Comparison of ENCODE assay signal across 1 cellular context in genomic region chr14:51066576-51066975, GRCh38.
A peak's percentile ranks its signal among the peaks of the same experiment; 100 is the strongest.
TF ChIP-seq lines count a peak whose summit lies in the region.

No MANE protein-coding gene starts in this region.

TF ChIP-seq in K562, 482 proteins besides CTCF, POLR2A, EP300 and RAD21 (continued from another document):
- peak; percentile 52; the same call in 1 of the 2 replicates for TF ChIP-seq SPI1 (IDR thresholded peaks at IDR 0.05; ENCODE audit: borderline replicate concordance, low read depth, low read length)
- TF ChIP-seq ERF (CRISPR knock-in tag; IDR thresholded peaks at IDR 0.05): no peak
- TF ChIP-seq GTF2A2 (tag; IDR thresholded peaks at IDR 0.05): no peak
- no peak for TF ChIP-seq CBFA2T3 (IDR thresholded peaks at IDR 0.05)
- TF ChIP-seq SRF (CRISPR knock-in tag; IDR thresholded peaks at IDR 0.05): peak in 1 of 2 experiments; percentile 90; a peak in 2 of 4 replicates
- TF ChIP-seq, protein P1, sequence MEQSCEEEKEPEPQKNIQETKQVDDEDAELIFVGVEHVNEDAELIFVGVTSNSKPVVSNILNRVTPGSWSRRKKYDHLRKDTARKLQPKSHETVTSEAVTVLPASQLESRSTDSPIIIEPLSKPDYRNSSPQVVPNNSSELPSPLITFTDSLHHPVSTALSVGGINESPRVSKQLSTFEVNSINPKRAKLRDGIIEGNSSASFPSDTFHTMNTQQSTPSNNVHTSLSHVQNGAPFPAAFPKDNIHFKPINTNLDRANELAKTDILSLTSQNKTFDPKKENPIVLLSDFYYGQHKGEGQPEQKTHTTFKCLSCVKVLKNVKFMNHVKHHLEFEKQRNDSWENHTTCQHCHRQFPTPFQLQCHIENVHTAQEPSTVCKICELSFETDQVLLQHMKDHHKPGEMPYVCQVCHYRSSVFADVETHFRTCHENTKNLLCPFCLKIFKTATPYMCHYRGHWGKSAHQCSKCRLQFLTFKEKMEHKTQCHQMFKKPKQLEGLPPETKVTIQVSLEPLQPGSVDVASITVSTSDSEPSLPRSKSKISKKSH (CRISPR knock-in tag; IDR thresholded peaks at IDR 0.05): no peak
